Comparison of ENCODE assay signal across 13 cellular contexts in genomic region chr14:69298131-69299071, GRCh38. TPM values are rescaled to one million over a fixed set of nuclear protein-coding genes. Genes with fewer than 3 reads are reported as not detected.
DNase-seq lines count a peak whose midpoint lies in the region; ATAC-seq, FAIRE-seq and TF ChIP-seq lines count a peak whose summit lies in the region.
"Had no signal": no experiment of that assay in that cellular context is flagged by ENCODE, and none has a peak within 500 bp of the region (broad histone marks: within the 10 kb centered on the region; RNA-seq: fewer than 3 reads in every experiment).

No MANE protein-coding gene starts in this region.

- no peak overlapping the region for H3K27ac ChIP-seq in smooth muscle cell (ENCODE audit: low read depth)
- H3K27ac ChIP-seq: thoracic aorta had no signal

- H3K79me2 ChIP-seq in smooth muscle cell (ENCODE audit: low read depth), result no peaks in the 10 kb centered on the region

- no peak overlapping the region for H2AFZ ChIP-seq in smooth muscle cell (ENCODE audit: low read depth)

- no peak overlapping the region for H3K4me3 ChIP-seq in bronchial epithelial cell (ENCODE audit: low read depth, low read length)
- H3K4me3 ChIP-seq in smooth muscle cell, result no peak overlapping the region
- H3K4me3 ChIP-seq: thoracic aorta had no signal

- no peaks in the 10 kb centered on the region for H3K36me3 ChIP-seq in bronchial epithelial cell (ENCODE audit: control insufficient read depth, insufficient read depth, low read length)
- H3K36me3 ChIP-seq in smooth muscle cell (ENCODE audit: low read depth), result no peaks in the 10 kb centered on the region
- H3K36me3 ChIP-seq: thoracic aorta had no signal

- H3K4me2 ChIP-seq in smooth muscle cell, result no peak overlapping the region

- DNase-seq in Ammon's horn (ENCODE audit: low spot score) (peak; percentile 45), HTR-8/SVneo (ENCODE audit: insufficient read length, low spot score) (no peak), bronchial epithelial cell (ENCODE audit: low read depth) (no peak), mesenteric fat pad (ENCODE audit: low spot score) (peak; percentile 67), smooth muscle cell (lab: John Stamatoyannopoulos, UW; ENCODE audit: unreplicated experiment) (no peak)
- DNase-seq: HFFc6, occipital lobe, T1000 had no signal

- FAIRE-seq in HTR-8/SVneo (lab: Jason Lieb, UNC) (peak; percentile 76), bronchial epithelial cell (lab: Jason Lieb, UNC) (peak; percentile 40)
- FAIRE-seq: keratinocyte had no signal

- no peaks in the 10 kb centered on the region for H3K4me1 ChIP-seq in smooth muscle cell (ENCODE audit: low read depth)

- no peaks in the 10 kb centered on the region for H4K20me1 ChIP-seq in smooth muscle cell (ENCODE audit: low read depth)

- H3K9ac ChIP-seq in smooth muscle cell (ENCODE audit: low read depth), result no peak overlapping the region

- no peak for TF ChIP-seq CTCF in bronchial epithelial cell (IDR thresholded peaks at IDR 0.05; ENCODE audit: insufficient read depth, low read length, severe bottlenecking)
- TF ChIP-seq CTCF in smooth muscle cell (IDR thresholded peaks at IDR 0.05; ENCODE audit: borderline replicate concordance, insufficient read depth, poor library complexity, severe bottlenecking), result no peak

- H3K27me3 ChIP-seq in bronchial epithelial cell (ENCODE audit: control insufficient read depth, insufficient read depth, low read length) (peaks cover 2% of the 10 kb centered on the region), smooth muscle cell (ENCODE audit: low read depth) (peaks cover 37% of the 10 kb centered on the region)

- H3K9me3 ChIP-seq in smooth muscle cell (replicated peaks; ENCODE audit: low read depth), result no peaks in the 10 kb centered on the region
- H3K9me3 ChIP-seq: thoracic aorta had no signal

- ATAC-seq in HG02852 (IDR thresholded peaks at IDR 0.05; ENCODE audit: unreplicated experiment) (no peak), GM21825 (IDR thresholded peaks at IDR 0.05; ENCODE audit: unreplicated experiment) (no peak), GM19455 (IDR thresholded peaks at IDR 0.05; ENCODE audit: unreplicated experiment) (no peak)

- 82% methylated on average over 10 of the region's 10 CpGs for WGBS in smooth muscle cell (ENCODE audit: low lambda C conversion rate)

- no peaks in the 10 kb centered on the region for H3F3A ChIP-seq in smooth muscle cell (ENCODE audit: low read depth)

RNA-seq across cellular contexts. Expression of gene GALNT16, which starts 38.4 kb away (rescaled TPM):
- not detected in 2 replicates for total RNA-seq in bronchial epithelial cell
- 14.9 TPM for total RNA-seq in mesenteric fat pad
- 0.04 and 4.7 TPM in 2 replicates for total RNA-seq in smooth muscle cell
- polyA plus RNA-seq in smooth muscle cell, result 0.54 and 0.58 TPM in 2 replicates
- polyA plus RNA-seq: keratinocyte had no signal

Comparison
In these comparisons a context has a peak if more than half of its experiments do, and no peak if none do; other contexts are left out.
1. DNase-seq: peak in Ammon's horn (single experiment) and mesenteric fat pad (single experiment); none in HTR-8/SVneo (single experiment), bronchial epithelial cell (single experiment) and smooth muscle cell (single experiment).